Comparison of ENCODE assay signal across 8 cellular contexts in the genomic region with DNA sequence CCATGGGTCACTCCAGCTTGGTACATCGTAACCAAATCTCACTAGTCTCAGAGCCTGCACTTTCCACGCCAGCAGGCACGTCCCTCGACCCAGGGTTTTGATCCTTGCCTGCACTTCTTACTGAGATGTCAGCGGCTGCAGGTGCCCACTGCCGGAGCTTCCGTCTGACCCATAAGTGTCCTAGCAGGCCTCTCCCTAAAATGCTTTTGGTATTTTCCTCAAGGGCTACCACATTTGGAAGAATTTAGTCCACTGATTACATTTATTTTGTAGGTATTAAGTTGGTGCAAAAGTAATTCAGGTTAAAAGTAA.
"Had no signal": no experiment of that assay in that cellular context is flagged by ENCODE, and none has a peak within 500 bp of the region (broad histone marks: within the 10 kb centered on the region; RNA-seq: fewer than 3 reads in every experiment).

No MANE protein-coding gene starts in this region.

- FAIRE-seq: H1, H54, HTR-8/SVneo had no signal

- H3K4me2 ChIP-seq: KMS-11 had no signal

- H3K27ac ChIP-seq: GM23248, KMS-11 had no signal

- H2AFZ ChIP-seq: GM23248 had no signal

- H3K4me1 Mint-ChIP-seq: H9 had no signal

- H3K9ac ChIP-seq: GM23248, KMS-11 had no signal

- DNase-seq: GM23248, H9, HCEC 1CT, IMR-90 had no signal

- H3K4me3 ChIP-seq: GM23248 had no signal

- H3K4me3 Mint-ChIP-seq: H9 had no signal
